Comparison of ENCODE assay signal across 8 cellular contexts in the genomic region with DNA sequence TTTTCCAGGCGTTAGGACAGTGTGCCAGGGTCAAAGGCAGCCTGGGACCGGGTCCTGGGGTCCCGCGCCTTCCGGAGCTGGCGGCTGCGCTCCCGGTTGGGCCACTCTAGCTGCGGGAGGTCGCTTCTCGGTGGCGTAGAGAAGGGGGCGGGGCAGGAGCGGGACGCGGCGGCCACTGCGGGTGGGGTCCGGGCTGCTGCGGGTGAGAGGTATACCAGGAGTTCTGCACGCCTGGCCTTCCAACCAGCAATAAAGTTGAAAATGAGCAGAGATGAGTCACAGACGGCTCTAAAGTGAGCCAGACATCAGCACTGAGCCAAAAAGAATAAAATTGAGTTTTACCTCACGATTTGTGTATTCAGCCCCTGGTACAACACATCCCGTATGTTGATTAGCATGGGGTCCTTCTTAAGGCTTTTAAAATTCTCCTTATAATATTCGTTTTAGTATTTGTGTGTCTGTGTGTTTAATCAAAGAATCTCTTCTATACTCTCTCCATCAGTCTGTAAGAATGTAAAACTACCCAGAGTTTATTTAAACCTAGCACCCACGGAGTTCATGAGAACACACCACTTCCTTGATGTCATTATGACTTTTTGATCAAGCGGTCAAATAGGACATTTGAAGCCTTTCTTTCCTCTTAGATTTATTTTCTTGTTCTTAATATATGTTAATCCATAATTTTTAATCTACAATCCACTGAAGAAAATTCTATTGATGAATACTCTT. TPM values are rescaled to one million over a fixed set of nuclear protein-coding genes. Genes with fewer than 3 reads are reported as not detected.
A peak's percentile ranks its signal among the peaks of the same experiment; 100 is the strongest.
DNase-seq lines count a peak whose midpoint lies in the region; ATAC-seq and TF ChIP-seq lines count a peak whose summit lies in the region.

A gene (minus strand): TSS at position 108 of the 729 bp plus-strand sequence. CDS start 107 bp downstream, at position 1.

- intact Hi-C loops in lower lobe of right lung (cut with DNase I): no loop called here

- TF ChIP-seq CTCF in HL-60 (IDR thresholded peaks at IDR 0.05; ENCODE audit: insufficient read depth, low read length) (no peak), lower lobe of right lung (IDR thresholded peaks at IDR 0.05) (no peak)

- peaks cover 3% of the 10 kb centered on the region for H3K4me1 Mint-ChIP-seq in T-helper 17 cell

- H3K4me3 ChIP-seq in HL-60 (replicated peaks; ENCODE audit: insufficient read depth, low read length): peak within 1 kb of the TSS; percentile 7; the same call in 1 of the 2 replicates
- H3K4me3 ChIP-seq in lower lobe of right lung: peak within 1 kb of the TSS; percentile 50

- no peaks in the 10 kb centered on the region for H3K27me3 ChIP-seq in HL-60 (ENCODE audit: insufficient read depth, poor library complexity, severe bottlenecking)
- H3K27me3 ChIP-seq in lower lobe of right lung (ENCODE audit: low read depth): no peaks in the 10 kb centered on the region

- H3K36me3 Mint-ChIP-seq in T-helper 17 cell (ENCODE audit: low read depth): peaks cover 3% of the 10 kb centered on the region

- DNase-seq in 8988T (peak; percentile 57), HL-60 (ENCODE audit: low read depth in 1 of 2, low spot score in 1 of 2) (peak in 1 of 2 experiments; percentile 10), T-helper 17 cell (no peak), dermis blood vessel endothelial cell (peak; percentile 45), lower lobe of right lung (peak; percentile 63)
- peak; percentile 9 to 34 for DNase-seq in stimulated activated CD8-positive, alpha-beta memory T cell treated with anti-CD3 and anti-CD28 coated beads, Interleukin-2, amount 100 ng/mL, for 48 hours (ENCODE audit: low read depth in 2 of 2)

- H3K4me1 ChIP-seq in lower lobe of right lung: no peaks in the 10 kb centered on the region

- H3K36me3 ChIP-seq in lower lobe of right lung: peaks cover 4% of the 10 kb centered on the region

- H3K9me3 ChIP-seq in T-helper 17 cell (ENCODE audit: control insufficient read depth, low read length, poor library complexity, severe bottlenecking) (peaks cover 7% of the 10 kb centered on the region), lower lobe of right lung (no peaks in the 10 kb centered on the region)

- H3K27ac ChIP-seq in HL-60 (replicated peaks): no peak within 1 kb of the TSS
- no peak within 1 kb of the TSS for H3K27ac ChIP-seq in lower lobe of right lung

- ATAC-seq in T-helper 17 cell (peak; percentile 42), lower lobe of right lung (peak; percentile 87 to 95), HG03520 (IDR thresholded peaks at IDR 0.05; ENCODE audit: unreplicated experiment) (no peak), GM19397 (IDR thresholded peaks at IDR 0.05; ENCODE audit: unreplicated experiment) (no peak)

- H3K27ac Mint-ChIP-seq in T-helper 17 cell: no peak within 1 kb of the TSS

- peaks cover 27% of the 10 kb centered on the region for H3K27me3 Mint-ChIP-seq in T-helper 17 cell

- peak within 1 kb of the TSS; percentile 66 for H3K4me3 Mint-ChIP-seq in T-helper 17 cell

RNA-seq across cellular contexts. Expression of the gene that starts here (rescaled TPM):
- total RNA-seq in T-helper 17 cell (not detected), dermis blood vessel endothelial cell (0.17 and 0.37 TPM in 2 replicates), lower lobe of right lung (0.44 TPM)

Comparison
In these comparisons a context has a peak if more than half of its experiments do, and no peak if none do; other contexts are left out.
1. Peak in ATAC-seq in T-helper 17 cell; RNA of the gene not detected or under 1 TPM.
2. Peak in DNase-seq in dermis blood vessel endothelial cell; RNA of the gene not detected or under 1 TPM.
3. Peak in DNase-seq, ATAC-seq and H3K4me3 ChIP-seq in lower lobe of right lung; RNA of the gene not detected or under 1 TPM.
4. DNase-seq: peak in 8988T (single experiment) and stimulated activated CD8-positive, alpha-beta memory T cell treated with anti-CD3 and anti-CD28 coated beads, Interleukin-2, amount 100 ng/mL, for 48 hours (2 of 2); none in T-helper 17 cell (0 of 3).